ENCODE assay signal across 21 cellular contexts in genomic region chr12:52651726-52652261, GRCh38. TPM values are rescaled to one million over a fixed set of nuclear protein-coding genes. Genes with fewer than 3 reads are reported as not detected.
"Had no signal": no experiment of that assay in that cellular context is flagged by ENCODE, and none has a peak within 500 bp of the region (broad histone marks: within the 10 kb centered on the region; RNA-seq: fewer than 3 reads in every experiment).

TSS of gene KRT2 (minus strand) at chr12:52652211. CDS start at chr12:52652142, 69 bp downstream.

- H3K36me3 ChIP-seq: brain microvascular endothelial cell, esophagus squamous epithelium, right atrium auricular region, transverse colon, uterus had no signal

- H3K27ac Mint-ChIP-seq: activated naive CD8-positive, alpha-beta T cell treated with anti-CD3 and anti-CD28 coated beads, Interleukin-2, amount 50 U/mL, for 24 hours; dendritic cell treated with granulocyte-macrophage colony-stimulating factor and Interleukin-4, amounts not matched to agents 40 ng/mL and 50 ng/mL, for 4 days; progenitor cell of endocrine pancreas had no signal

- H3K9me3 Mint-ChIP-seq: activated naive CD8-positive, alpha-beta T cell treated with anti-CD3 and anti-CD28 coated beads, Interleukin-2, amount 50 U/mL, for 24 hours; central memory CD8-positive, alpha-beta T cell; dendritic cell treated with granulocyte-macrophage colony-stimulating factor and Interleukin-4, amounts not matched to agents 40 ng/mL and 50 ng/mL, for 4 days had no signal

- DNase-seq: activated naive CD8-positive, alpha-beta T cell treated with anti-CD3 and anti-CD28 coated beads, Interleukin-2, amount 50 U/mL, for 24 hours; activated T-cell treated with anti-CD3 and anti-CD28 coated beads for 4 hours; aorta; brain microvascular endothelial cell; effector memory CD4-positive, alpha-beta T cell; esophagus squamous epithelium; midbrain; nephron progenitor cell; occipital lobe; stimulated activated CD4-positive, alpha-beta T cell treated with anti-CD3 and anti-CD28 coated beads, Interleukin-2, amount 100 ng/mL, for 24 hours; stimulated activated naive CD8-positive, alpha-beta T cell treated with anti-CD3 and anti-CD28 coated beads, Interleukin-15, Interleukin-2, amounts not matched to agents 100 U/mL and 50 U/mL, for 24 hours; substantia nigra; transverse colon; uterus had no signal

- H3K27me3 ChIP-seq: right atrium auricular region, uterus had no signal

- H3K4me3 Mint-ChIP-seq: activated naive CD8-positive, alpha-beta T cell treated with anti-CD3 and anti-CD28 coated beads, Interleukin-2, amount 50 U/mL, for 24 hours; central memory CD8-positive, alpha-beta T cell; dendritic cell treated with granulocyte-macrophage colony-stimulating factor and Interleukin-4, amounts not matched to agents 40 ng/mL and 50 ng/mL, for 4 days; nephron progenitor cell had no signal

- H3K4me3 ChIP-seq: right atrium auricular region, transverse colon had no signal

- H3K4me1 ChIP-seq: right atrium auricular region, uterus had no signal

- H3K9me3 ChIP-seq: esophagus squamous epithelium, right atrium auricular region, transverse colon, uterus had no signal

- ATAC-seq: activated CD4-positive, CD25-positive, alpha-beta regulatory T cell treated with anti-CD3 and anti-CD28 coated beads, Interleukin-2, amount 50 U/mL, for 24 hours; activated naive CD8-positive, alpha-beta T cell treated with anti-CD3 and anti-CD28 coated beads, Interleukin-2, amount 50 U/mL, for 24 hours; stimulated activated naive CD8-positive, alpha-beta T cell treated with anti-CD3 and anti-CD28 coated beads, Interleukin-15, Interleukin-2, amounts not matched to agents 100 U/mL and 50 U/mL, for 24 hours had no signal

- H3K27me3 Mint-ChIP-seq: activated naive CD8-positive, alpha-beta T cell treated with anti-CD3 and anti-CD28 coated beads, Interleukin-2, amount 50 U/mL, for 24 hours; central memory CD8-positive, alpha-beta T cell had no signal

- H3K27ac ChIP-seq: brain microvascular endothelial cell, esophagus squamous epithelium, right atrium auricular region had no signal

RNA-seq across cellular contexts. Expression of gene KRT2, which starts in this region (rescaled TPM):
- total RNA-seq: aorta, lung microvascular endothelial cell, myocyte, occipital lobe, progenitor cell of endocrine pancreas, right atrium auricular region, transverse colon, uterus had no signal
